ENCODE assay signal across 14 cellular contexts in the genomic region with DNA sequence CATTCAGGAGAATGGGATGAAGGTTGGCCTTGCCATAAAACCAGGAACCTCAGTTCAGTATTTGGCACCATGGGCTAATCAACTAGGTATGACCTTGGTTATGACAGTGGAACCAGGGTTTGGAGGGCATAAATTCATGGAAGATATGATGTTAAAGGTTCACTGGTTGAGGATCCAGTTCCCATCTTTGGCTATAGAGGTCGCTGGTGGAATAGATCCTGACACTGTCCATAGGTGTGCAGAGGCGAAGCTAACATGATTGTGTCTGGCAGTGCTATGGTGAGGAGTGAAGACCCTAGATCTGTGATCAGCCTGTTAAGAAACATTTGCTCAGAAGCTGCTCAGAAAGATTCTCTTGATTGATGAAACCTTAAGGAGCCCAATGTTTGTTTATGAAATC. TPM values are rescaled to one million over a fixed set of nuclear protein-coding genes. Genes with fewer than 3 reads are reported as not detected.
A peak's percentile ranks its signal among the peaks of the same experiment; 100 is the strongest.
DNase-seq lines count a peak whose midpoint lies in the region; ATAC-seq and TF ChIP-seq lines count a peak whose summit lies in the region.
"Had no signal": no experiment of that assay in that cellular context is flagged by ENCODE, and none has a peak within 500 bp of the region (broad histone marks: within the 10 kb centered on the region; RNA-seq: fewer than 3 reads in every experiment).

No MANE protein-coding gene starts in this region.

- peaks cover 6% of the 10 kb centered on the region for H3K4me1 ChIP-seq in cardiac muscle cell (ENCODE audit: low read depth)
- peaks cover 12 to 26% (median 16%) of the 10 kb centered on the region in 4 donors for H3K4me1 ChIP-seq in upper lobe of left lung

- H3K27me3 Mint-ChIP-seq in T-helper 17 cell = no peaks in the 10 kb centered on the region
- H3K27me3 Mint-ChIP-seq: activated CD4-positive, alpha-beta T cell treated with anti-CD3 and anti-CD28 coated beads, Interleukin-2, amount 10 ng/mL, durations not matched to agents 24 days and 14 days had no signal

- no peak for ATAC-seq in left ventricle myocardium superior
- ATAC-seq in T-helper 17 cell = peak; percentile 28
- no peak for ATAC-seq in HG02840 (IDR thresholded peaks at IDR 0.05; ENCODE audit: low FRiP score, unreplicated experiment)
- ATAC-seq in upper lobe of left lung (ENCODE audit: low FRiP score in 2 of 2) = no peak
- ATAC-seq: left cardiac atrium had no signal

- no peaks in the 10 kb centered on the region for H3K27me3 ChIP-seq in cardiac muscle cell
- no peaks in the 10 kb centered on the region for H3K27me3 ChIP-seq in upper lobe of left lung
- H3K27me3 ChIP-seq: tibial nerve had no signal

- H3K4me3 ChIP-seq in cardiac muscle cell (no peak overlapping the region), fibroblast of villous mesenchyme (ENCODE audit: low read depth, low read length) (no peak overlapping the region), upper lobe of left lung (no peak overlapping the region)
- H3K4me3 ChIP-seq: tibial nerve had no signal

- WGBS in upper lobe of left lung, 2 donors = 60 to 63% methylated on average over 2 of the region's 2 CpGs

- intact Hi-C loops in left ventricle myocardium superior (cut with micrococcal nuclease) = no loop called here

- TF ChIP-seq EP300 in upper lobe of left lung (IDR thresholded peaks at IDR 0.05) = no peak

- TF ChIP-seq CTCF in cardiac muscle cell (IDR thresholded peaks at IDR 0.05; ENCODE audit: low read depth, low read length) = peak; percentile 34
- TF ChIP-seq CTCF in fibroblast of villous mesenchyme (IDR thresholded peaks at IDR 0.05; ENCODE audit: insufficient read depth, low read depth, low read length) = peak; percentile 53
- TF ChIP-seq CTCF in upper lobe of left lung (IDR thresholded peaks at IDR 0.05) = no peak

- peak in 1 of 2 donors; percentile 31 for DNase-seq in cardiac muscle cell (ENCODE audit: low read depth in 1 of 2, low spot score in 1 of 2)
- DNase-seq in left ventricle myocardium superior = no peak
- DNase-seq in T-helper 17 cell = no peak
- DNase-seq in fibroblast of villous mesenchyme (ENCODE audit: low read depth) = no peak
- DNase-seq in activated effector memory CD4-positive, alpha-beta T cell treated with Interleukin-2 at 50 U/mL for 16 hours = no peak
- no peak for DNase-seq in NCI-H526 (lab: John Stamatoyannopoulos, UW)
- no peak for DNase-seq in upper lobe of left lung
- DNase-seq: activated CD4-positive, alpha-beta T cell treated with anti-CD3 and anti-CD28 coated beads, Interleukin-2, amount 10 ng/mL, durations not matched to agents 24 days and 14 days; left cardiac atrium; NCI-H146; NK-92 treated with Interleukin-12 subunit alpha and Interleukin-12 subunit beta, amount 100 ng/mL, for 24 hours had no signal

- no peak for TF ChIP-seq POLR2A in upper lobe of left lung (IDR thresholded peaks at IDR 0.05)

- H3K27ac ChIP-seq in cardiac muscle cell = no peak overlapping the region
- H3K27ac ChIP-seq in upper lobe of left lung = no peak overlapping the region
- H3K27ac ChIP-seq: tibial nerve had no signal

- H3K9me3 ChIP-seq in cardiac muscle cell (ENCODE audit: low read depth) (no peaks in the 10 kb centered on the region), T-helper 17 cell (ENCODE audit: control insufficient read depth, low read length, poor library complexity, severe bottlenecking) (no peaks in the 10 kb centered on the region), upper lobe of left lung (no peaks in the 10 kb centered on the region)

- no peak overlapping the region for H3K4me3 Mint-ChIP-seq in T-helper 17 cell
- H3K4me3 Mint-ChIP-seq: activated CD4-positive, alpha-beta T cell treated with anti-CD3 and anti-CD28 coated beads, Interleukin-2, amount 10 ng/mL, durations not matched to agents 24 days and 14 days had no signal

- H3K36me3 Mint-ChIP-seq in T-helper 17 cell (ENCODE audit: low read depth) = no peaks in the 10 kb centered on the region

- no peak overlapping the region for H3K27ac Mint-ChIP-seq in T-helper 17 cell
- H3K27ac Mint-ChIP-seq: activated CD4-positive, alpha-beta T cell treated with anti-CD3 and anti-CD28 coated beads, Interleukin-2, amount 10 ng/mL, durations not matched to agents 24 days and 14 days; activated T-helper 2 cell treated with anti-CD3 and anti-CD28 coated beads, Interferon-gamma antibody, Interleukin-2, Interleukin-4, amounts not matched to agents 10 μg/mL and 5 μg/mL and 100 μg/mL, durations not matched to agents 14 hours and 24 hours and 36 hours had no signal

- H3K4me1 Mint-ChIP-seq in T-helper 17 cell = peaks cover 9% of the 10 kb centered on the region

- H3K36me3 ChIP-seq in cardiac muscle cell (no peaks in the 10 kb centered on the region), upper lobe of left lung (no peaks in the 10 kb centered on the region)

RNA-seq across cellular contexts. Expression of gene NF2, which starts 5.7 kb away (rescaled TPM):
- total RNA-seq in cardiac muscle cell (39.0 and 40.2 TPM in 2 replicates), left ventricle myocardium superior (53.8 TPM), T-helper 17 cell (10 to 100 TPM; 23.8 to 29.3 TPM), fibroblast of villous mesenchyme (153 and 240 TPM in 2 replicates), upper lobe of left lung (10 to 100 TPM; 31.2 to 43.8 (median 41.3) TPM)
- polyA plus RNA-seq in cardiac muscle cell = 32.8 and 34.6 TPM in 2 replicates

RNA-seq across cellular contexts. Expression of gene NIPSNAP1, which starts 28.2 kb away (rescaled TPM):
- total RNA-seq in cardiac muscle cell (137 and 153 TPM in 2 replicates), left ventricle myocardium superior (18.3 TPM), T-helper 17 cell (10 to 100 TPM; 27.6 to 28.7 TPM), fibroblast of villous mesenchyme (66.4 and 77.7 TPM in 2 replicates), upper lobe of left lung (10 to 100 TPM; 16.8 to 32.8 (median 21.8) TPM)
- 151 and 200 TPM in 2 replicates for polyA plus RNA-seq in cardiac muscle cell

RNA-seq across cellular contexts. Expression of gene THOC5, which starts 55.6 kb away (rescaled TPM):
- 27.0 and 41.3 TPM in 2 replicates for total RNA-seq in cardiac muscle cell
- 30.4 and 31.4 TPM in 2 replicates for polyA plus RNA-seq in cardiac muscle cell
- total RNA-seq in left ventricle myocardium superior = 41.5 TPM
- total RNA-seq in T-helper 17 cell = 10 to 100 TPM; 34.2 to 46.2 TPM
- 37.6 and 50.6 TPM in 2 replicates for total RNA-seq in fibroblast of villous mesenchyme
- total RNA-seq in upper lobe of left lung = 100 to 1,000 TPM in 1 of 6 donors, 10 to 100 TPM in 5; 30.1 to 126 (median 57.4) TPM

Comparison
In these comparisons a context has a peak if more than half of its experiments do, and no peak if none do; other contexts are left out.
1. CTCF ChIP-seq: peak in cardiac muscle cell (single experiment) and fibroblast of villous mesenchyme (single experiment); none in upper lobe of left lung (0 of 6).